Comparison of ENCODE assay signal across 8 cellular contexts in genomic region chr21:41169258-41169576, GRCh38. TPM values are rescaled to one million over a fixed set of nuclear protein-coding genes. Genes with fewer than 3 reads are reported as not detected.
DNase-seq lines count a peak whose midpoint lies in the region; TF ChIP-seq lines count a peak whose summit lies in the region.

No MANE protein-coding gene starts in this region.

- peak overlapping the region; percentile 56 to 84 for H3K4me3 Mint-ChIP-seq in H9
- peak overlapping the region; percentile 61 for H3K4me3 Mint-ChIP-seq in activated T-helper 2 cell treated with anti-CD3 and anti-CD28 coated beads, Interferon-gamma antibody, Interleukin-2, Interleukin-4, amounts not matched to agents 10 μg/mL and 5 μg/mL and 100 μg/mL, durations not matched to agents 14 hours and 24 hours and 36 hours (ENCODE audit: low read depth)

- H3K14ac ChIP-seq in H9 (ENCODE audit: insufficient read depth, low read length) = no peak overlapping the region

- H3K27me3 ChIP-seq in H9 (ENCODE audit: insufficient read depth, low read length) (peaks cover 6% of the 10 kb centered on the region; the same call in 1 of the 2 replicates), skeletal muscle tissue (ENCODE audit: control insufficient read depth in 3 of 3, insufficient read depth in 3 of 3, low read length in 3 of 3) (no peaks in the 10 kb centered on the region)

- no peak for DNase-seq in H9
- no peak for DNase-seq in activated T-helper 2 cell treated with anti-CD3 and anti-CD28 coated beads, Interferon-gamma antibody, Interleukin-2, Interleukin-4, amounts not matched to agents 10 μg/mL and 5 μg/mL and 100 μg/mL, durations not matched to agents 14 hours and 24 hours and 36 hours (ENCODE audit: low spot score)
- DNase-seq in globus pallidus (ENCODE audit: low spot score) = no peak
- DNase-seq in NOMO-1 treated with DMSO at 0.1 percent for 48 hours (lab: John Stamatoyannopoulos, UW; ENCODE audit: unreplicated experiment) = no peak
- no peak for DNase-seq in iPS-NIHi11 (ENCODE audit: low spot score)
- DNase-seq in NCI-H1092 (lab: John Stamatoyannopoulos, UW) = no peak

- H3K18ac ChIP-seq in H9 (ENCODE audit: insufficient read length, low read depth, low read length) = no peak overlapping the region

- no peak overlapping the region for H3K4ac ChIP-seq in H9 (ENCODE audit: low read depth, low read length)

- peaks cover 50% of the 10 kb centered on the region for H3K27me3 Mint-ChIP-seq in H9 (ENCODE audit: low read depth)
- H3K27me3 Mint-ChIP-seq in activated T-helper 2 cell treated with anti-CD3 and anti-CD28 coated beads, Interferon-gamma antibody, Interleukin-2, Interleukin-4, amounts not matched to agents 10 μg/mL and 5 μg/mL and 100 μg/mL, durations not matched to agents 14 hours and 24 hours and 36 hours (ENCODE audit: low read depth) = peaks cover 54% of the 10 kb centered on the region

- H4K8ac ChIP-seq in H9 (replicated peaks; ENCODE audit: insufficient read length, low read depth, low read length) = no peak overlapping the region

- H3K79me2 ChIP-seq in H9 (ENCODE audit: insufficient read depth, low read length) = no peaks in the 10 kb centered on the region

- peak overlapping the region; percentile 64 for H3K4me2 ChIP-seq in H9 (ENCODE audit: insufficient read depth, insufficient read length, low read length)

- no CpG with 5 or more reads among the region's 3 CpGs for WGBS in H9 (ENCODE audit: extremely low coverage, insufficient read length, low lambda C conversion rate)

- H2AK5ac ChIP-seq in H9 (ENCODE audit: insufficient read length, low read length) = no peak overlapping the region

- TF ChIP-seq CTCF in H9 (conservative IDR thresholded peaks at IDR 0.05) = no peak

- no peak overlapping the region for H3T11ph ChIP-seq in H9 (ENCODE audit: low read length)

- H3K4me3 ChIP-seq in iPS-11a (ENCODE audit: low read depth, low read length) = peak overlapping the region; percentile 30
- H3K4me3 ChIP-seq in skeletal muscle tissue (ENCODE audit: low read length in 3 of 3) = peak overlapping the region; percentile 64 to 71 (median 70)

- H3K4me1 ChIP-seq in H9 (ENCODE audit: insufficient read depth, low read length) = no peaks in the 10 kb centered on the region
- H3K4me1 ChIP-seq in skeletal muscle tissue (ENCODE audit: control insufficient read depth in 3 of 3, insufficient read depth in 3 of 3, low read length in 3 of 3) = peaks cover 0 to 19% (median 16%) of the 10 kb centered on the region in 3 donors

- H4K91ac ChIP-seq in H9 (ENCODE audit: insufficient read length, low read depth, low read length) = no peak overlapping the region

- no peak overlapping the region for H4K5ac ChIP-seq in H9 (ENCODE audit: insufficient read length, low read depth, low read length)

- H3K27ac ChIP-seq in H9 (ENCODE audit: insufficient read length, low read depth, low read length) (no peak overlapping the region), skeletal muscle tissue (ENCODE audit: low read depth, low read length) (peak overlapping the region; percentile 50)

- H2BK120ac ChIP-seq in H9 (ENCODE audit: low read depth, low read length, poor library complexity, severe bottlenecking) = no peak overlapping the region

- peaks cover 15 to 23% of the 10 kb centered on the region in 2 experiments for H3K4me1 Mint-ChIP-seq in H9
- H3K4me1 Mint-ChIP-seq in activated T-helper 2 cell treated with anti-CD3 and anti-CD28 coated beads, Interferon-gamma antibody, Interleukin-2, Interleukin-4, amounts not matched to agents 10 μg/mL and 5 μg/mL and 100 μg/mL, durations not matched to agents 14 hours and 24 hours and 36 hours (ENCODE audit: low read depth) = peaks cover 4% of the 10 kb centered on the region

- H3K27ac Mint-ChIP-seq in H9 = no peak overlapping the region
- no peak overlapping the region for H3K27ac Mint-ChIP-seq in activated T-helper 2 cell treated with anti-CD3 and anti-CD28 coated beads, Interferon-gamma antibody, Interleukin-2, Interleukin-4, amounts not matched to agents 10 μg/mL and 5 μg/mL and 100 μg/mL, durations not matched to agents 14 hours and 24 hours and 36 hours

- intact Hi-C loops in activated T-helper 2 cell treated with anti-CD3 and anti-CD28 coated beads, Interferon-gamma antibody, Interleukin-2, Interleukin-4, amounts not matched to agents 10 μg/mL and 5 μg/mL and 100 μg/mL, durations not matched to agents 14 hours and 24 hours and 36 hours (cut with micrococcal nuclease) = no loop called here

- H3K9me3 ChIP-seq in H9 (ENCODE audit: control insufficient read depth, low read depth, low read length) (no peaks in the 10 kb centered on the region), skeletal muscle tissue (ENCODE audit: control insufficient read depth in 3 of 3, low read length in 3 of 3) (no peaks in the 10 kb centered on the region)

- H2BK15ac ChIP-seq in H9 (ENCODE audit: low read depth, low read length) = no peak overlapping the region

- no peak overlapping the region for H2AFZ ChIP-seq in H9 (ENCODE audit: low read length)

- H3K23me2 ChIP-seq in H9 (ENCODE audit: insufficient read length, low read depth, low read length, poor library complexity, severe bottlenecking) = peaks cover 7% of the 10 kb centered on the region

- H2BK12ac ChIP-seq in H9 (ENCODE audit: insufficient read length, low read depth, low read length) = no peak overlapping the region

- no peak overlapping the region for H2BK20ac ChIP-seq in H9 (ENCODE audit: low read depth, low read length, poor library complexity, severe bottlenecking)

- no peaks in the 10 kb centered on the region; a peak in 2 of 7 replicates for H3K36me3 Mint-ChIP-seq in H9 (ENCODE audit: insufficient read depth in 1 of 3, low read depth in 3 of 3)
- no peaks in the 10 kb centered on the region for H3K36me3 Mint-ChIP-seq in activated T-helper 2 cell treated with anti-CD3 and anti-CD28 coated beads, Interferon-gamma antibody, Interleukin-2, Interleukin-4, amounts not matched to agents 10 μg/mL and 5 μg/mL and 100 μg/mL, durations not matched to agents 14 hours and 24 hours and 36 hours (ENCODE audit: low read depth)

- H3K23ac ChIP-seq in H9 (ENCODE audit: insufficient read length, low read depth, low read length) = no peak overlapping the region

- no peak overlapping the region for H2BK5ac ChIP-seq in H9 (ENCODE audit: insufficient read length, low read length)

- H3K9ac ChIP-seq in H9 (ENCODE audit: extremely low read depth, insufficient read length, low read length) (no peak overlapping the region), skeletal muscle tissue (ENCODE audit: low read depth in 1 of 3, low read length in 3 of 3) (peak overlapping the region in 2 of 3 donors; percentile 25 to 51)

- peaks cover 0 to 5% (median 0%) of the 10 kb centered on the region in 3 donors for H3K36me3 ChIP-seq in skeletal muscle tissue (ENCODE audit: control insufficient read depth in 3 of 3, insufficient read depth in 3 of 3, low read length in 3 of 3)

- H3K9me3 Mint-ChIP-seq in H9 = no peaks in the 10 kb centered on the region
- no peaks in the 10 kb centered on the region for H3K9me3 Mint-ChIP-seq in activated T-helper 2 cell treated with anti-CD3 and anti-CD28 coated beads, Interferon-gamma antibody, Interleukin-2, Interleukin-4, amounts not matched to agents 10 μg/mL and 5 μg/mL and 100 μg/mL, durations not matched to agents 14 hours and 24 hours and 36 hours

- no peaks in the 10 kb centered on the region for H4K20me1 ChIP-seq in H9 (ENCODE audit: control insufficient read depth, insufficient read depth, insufficient read length)

- no peak overlapping the region for H3K56ac ChIP-seq in H9 (ENCODE audit: insufficient read length, low read depth, low read length)

- no peaks in the 10 kb centered on the region for H3K79me1 ChIP-seq in H9 (ENCODE audit: insufficient read depth, low read depth, low read length, poor library complexity, severe bottlenecking)

RNA-seq across cellular contexts. Expression of gene BACE2, which starts 1.3 kb away (rescaled TPM):
- 8.0 and 8.3 TPM in 2 replicates for total RNA-seq in H9 (2021)
- 2.2 and 2.6 TPM in 2 replicates for total RNA-seq in activated T-helper 2 cell treated with anti-CD3 and anti-CD28 coated beads, Interferon-gamma antibody, Interleukin-2, Interleukin-4, amounts not matched to agents 10 μg/mL and 5 μg/mL and 100 μg/mL, durations not matched to agents 14 hours and 24 hours and 36 hours
- total RNA-seq in skeletal muscle tissue = 39.1 TPM
